In the genomic region with DNA sequence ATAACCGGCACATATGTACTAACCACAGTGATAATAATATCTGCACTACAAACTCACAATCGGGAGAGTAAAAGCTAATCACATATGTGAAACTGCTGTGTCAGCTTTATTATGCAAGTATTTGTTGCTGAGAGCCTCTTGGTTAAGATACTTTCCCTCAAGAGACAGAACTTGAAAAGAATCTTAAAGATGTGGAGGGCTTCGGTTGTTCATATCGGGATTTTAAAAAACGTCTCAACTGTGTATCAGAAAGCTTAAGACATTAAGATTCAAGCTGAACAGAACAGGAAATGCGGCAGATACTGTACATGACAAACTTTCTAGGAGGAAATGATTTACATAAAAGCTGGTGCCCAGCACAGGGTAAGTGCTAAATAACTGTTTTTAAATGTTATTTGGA, we compare ENCODE assay signal across 11 cellular contexts. TPM values are rescaled to one million over a fixed set of nuclear protein-coding genes. Genes with fewer than 3 reads are reported as not detected.
A peak's percentile ranks its signal among the peaks of the same experiment; 100 is the strongest.
DNase-seq lines count a peak whose midpoint lies in the region; ATAC-seq, FAIRE-seq and TF ChIP-seq lines count a peak whose summit lies in the region.
"Had no signal": no experiment of that assay in that cellular context is flagged by ENCODE, and none has a peak within 500 bp of the region (broad histone marks: within the 10 kb centered on the region; RNA-seq: fewer than 3 reads in every experiment).

No MANE protein-coding gene starts in this region.

- no peak overlapping the region for H3K23ac ChIP-seq in IMR-90 (ENCODE audit: low read depth, low read length)

- H4K91ac ChIP-seq in IMR-90 (ENCODE audit: insufficient read depth, low read depth, low read length): no peak overlapping the region

- H3K56ac ChIP-seq in IMR-90 (ENCODE audit: extremely low read depth, insufficient read depth, low read length): no peak overlapping the region

- H3K36me3 ChIP-seq in IMR-90 (ENCODE audit: control insufficient read depth, insufficient read depth, low read length): no peaks in the 10 kb centered on the region
- H3K36me3 ChIP-seq in endocrine pancreas (ENCODE audit: control insufficient read depth, insufficient read depth, low read length): no peaks in the 10 kb centered on the region
- H3K36me3 ChIP-seq in mammary epithelial cell (ENCODE audit: insufficient read depth, low read length): no peaks in the 10 kb centered on the region
- H3K36me3 ChIP-seq: cardiac muscle cell had no signal

- no peak for ATAC-seq in IMR-90 (ENCODE audit: low read depth)
- no peak for ATAC-seq in left ventricle myocardium superior

- no peaks in the 10 kb centered on the region for H3K79me1 ChIP-seq in IMR-90 (ENCODE audit: low read depth in 1 of 2, low read length in 2 of 2)

- H3K27me3 ChIP-seq in IMR-90 (ENCODE audit: control insufficient read depth, insufficient read depth, low read length) (peaks cover 5% of the 10 kb centered on the region), endocrine pancreas (ENCODE audit: control insufficient read depth, insufficient read depth, low read length) (no peaks in the 10 kb centered on the region), mammary epithelial cell (ENCODE audit: insufficient read depth, low read length) (no peaks in the 10 kb centered on the region)
- H3K27me3 ChIP-seq: cardiac muscle cell had no signal

- CTCF ChIA-PET in IMR-90 (lab: Yijun Ruan, JAX): interaction anchor here (0.7 kb wide), 2 partner anchors 21 to 178 kb away, joined by 3 to 5 read pairs; no protein-coding TSS in a partner anchor
- CTCF ChIA-PET in mammary epithelial cell (lab: Charles Lee; ENCODE audit: low non-redundant PET): no interaction called here

- DNase-seq in GM12865 (ENCODE audit: low read depth) (peak; percentile 42), IMR-90 (no peak), left ventricle myocardium superior (no peak), mammary epithelial cell (no peak), NCI-H1092 (lab: John Stamatoyannopoulos, UW) (no peak), RCC 7860 (ENCODE audit: low spot score) (no peak)
- DNase-seq: NCI-H69; stimulated activated naive CD4-positive, alpha-beta T cell treated with Interleukin-2 at 50 U/mL for 16 hours had no signal

- no peak overlapping the region for H2BK15ac ChIP-seq in IMR-90 (ENCODE audit: low read depth, low read length)

- no peak overlapping the region for H3K4ac ChIP-seq in IMR-90 (ENCODE audit: low read depth, low read length)

- no peak overlapping the region for H2AK5ac ChIP-seq in IMR-90 (ENCODE audit: low read depth, low read length)

- H3K4me3 ChIP-seq in GM12865 (ENCODE audit: low read depth, low read length): no peak overlapping the region
- H3K4me3 ChIP-seq in IMR-90 (ENCODE audit: insufficient read depth, low read depth, low read length): no peak overlapping the region
- H3K4me3 ChIP-seq in endocrine pancreas (ENCODE audit: control insufficient read depth, insufficient read depth, low read length): peak overlapping the region; percentile 64
- no peak overlapping the region for H3K4me3 ChIP-seq in skin epidermis
- H3K4me3 ChIP-seq in mammary epithelial cell (replicated peaks in 1 of 3; ENCODE audit: insufficient read depth in 1 of 3, low read depth in 2 of 3, low read length in 3 of 3): no peak overlapping the region

- in situ Hi-C loops in IMR-90 (cut with MboI; ENCODE audit: low sequenced_read_pairs): no loop called here
- in situ Hi-C loops in mammary epithelial cell (cut with MboI; ENCODE audit: low sequenced_read_pairs in 2 of 2): no loop called here

- intact Hi-C loops in IMR-90 (cut with micrococcal nuclease): no loop called here
- intact Hi-C loops in left ventricle myocardium superior (cut with micrococcal nuclease): no loop called here
- intact Hi-C loops in mammary epithelial cell (cut with micrococcal nuclease): loop anchor here (5.0 kb wide), 1 partner anchor 175 kb away; no protein-coding TSS in a partner anchor

- H3K14ac ChIP-seq in IMR-90 (replicated peaks; ENCODE audit: low read depth, low read length): no peak overlapping the region

- H3K18ac ChIP-seq in IMR-90 (ENCODE audit: low read depth, low read length): no peak overlapping the region

- no peaks in the 10 kb centered on the region for H3K9me1 ChIP-seq in IMR-90 (ENCODE audit: insufficient read depth, low read length)

- no peak for TF ChIP-seq CTCF in GM12865 (IDR thresholded peaks at IDR 0.05; ENCODE audit: insufficient read depth, low read depth, low read length, missing control alignments)
- no peak for TF ChIP-seq CTCF in IMR-90 (conservative IDR thresholded peaks at IDR 0.05; ENCODE audit: low read depth, low read length)
- no peak for TF ChIP-seq CTCF in mammary epithelial cell (conservative IDR thresholded peaks at IDR 0.05 in 1 of 2, IDR thresholded peaks at IDR 0.05 in 1 of 2; ENCODE audit: extremely low read depth in 1 of 2, insufficient read depth in 1 of 2, low read depth in 1 of 2, low read length in 2 of 2)

- H3K9ac ChIP-seq in IMR-90 (ENCODE audit: low read depth, low read length) (no peak overlapping the region), endocrine pancreas (ENCODE audit: control insufficient read depth, insufficient read depth, low read length) (no peak overlapping the region), mammary epithelial cell (ENCODE audit: insufficient read depth, low read length) (no peak overlapping the region)

- H2AFZ ChIP-seq in IMR-90 (replicated peaks; ENCODE audit: low read length, poor library complexity) (no peak overlapping the region), mammary epithelial cell (ENCODE audit: low read depth, low read length) (no peak overlapping the region)

- dilution Hi-C loops in IMR-90 (cut with HindIII; ENCODE audit: low sequenced_read_pairs, unreplicated experiment) (no loop called here), mammary epithelial cell (cut with HindIII; ENCODE audit: low sequenced_read_pairs) (no loop called here)

- H2AK9ac ChIP-seq in IMR-90 (replicated peaks; ENCODE audit: low read depth, low read length, poor library complexity): no peak overlapping the region

- H2BK5ac ChIP-seq in IMR-90 (ENCODE audit: low read depth, low read length, poor library complexity, severe bottlenecking): no peak overlapping the region

- 74% methylated on average over 3 of the region's 6 CpGs; no CpG with 5 or more reads in 1 of the 2 experiments for WGBS in IMR-90 (ENCODE audit: extremely low coverage in 2 of 2, insufficient read length in 1 of 2), 2 experiments
- WGBS in mammary epithelial cell (ENCODE audit: low coverage, missing lambda C conversion rate): 90% methylated on average over 6 of the region's 6 CpGs

- H4K5ac ChIP-seq in IMR-90 (ENCODE audit: low read depth, low read length): no peak overlapping the region

- H3K9me3 ChIP-seq in IMR-90 (ENCODE audit: control insufficient read depth, insufficient read depth, low read length) (no peaks in the 10 kb centered on the region), endocrine pancreas (ENCODE audit: control insufficient read depth, low read length) (no peaks in the 10 kb centered on the region), mammary epithelial cell (replicated peaks; ENCODE audit: insufficient read depth, low read length) (no peaks in the 10 kb centered on the region)

- H3K79me2 ChIP-seq in mammary epithelial cell (ENCODE audit: insufficient read depth, low read length): no peaks in the 10 kb centered on the region

- no peaks in the 10 kb centered on the region for H4K20me1 ChIP-seq in IMR-90 (ENCODE audit: insufficient read depth, low read length)
- no peaks in the 10 kb centered on the region for H4K20me1 ChIP-seq in mammary epithelial cell (ENCODE audit: insufficient read depth, low read length)

- no peak for FAIRE-seq in RCC 7860 (lab: Jason Lieb, UNC)

- no peak overlapping the region for H4K8ac ChIP-seq in IMR-90 (ENCODE audit: low read depth in 2 of 2, low read length in 2 of 2)

- POLR2A ChIA-PET in IMR-90 (lab: Charles Lee; ENCODE audit: unreplicated experiment): no interaction called here

- no peaks in the 10 kb centered on the region for H3K4me1 ChIP-seq in IMR-90 (ENCODE audit: control insufficient read depth, insufficient read depth, low read length)
- H3K4me1 ChIP-seq in endocrine pancreas (ENCODE audit: control insufficient read depth, insufficient read depth, low read length): no peaks in the 10 kb centered on the region
- H3K4me1 ChIP-seq in mammary epithelial cell (ENCODE audit: insufficient read depth, low read length): peaks cover 9% of the 10 kb centered on the region

- TF ChIP-seq RAD21 in IMR-90 (IDR thresholded peaks at IDR 0.05; ENCODE audit: low read length): no peak

- H2BK20ac ChIP-seq in IMR-90 (ENCODE audit: low read depth, low read length): no peak overlapping the region

- H3K4me2 ChIP-seq in IMR-90 (ENCODE audit: low read depth, low read length) (no peak overlapping the region), mammary epithelial cell (ENCODE audit: insufficient read depth, low read depth, low read length) (no peak overlapping the region)

- no peak overlapping the region for H3K27ac ChIP-seq in IMR-90 (ENCODE audit: insufficient read depth, low read length)
- H3K27ac ChIP-seq in skin epidermis: peak overlapping the region in 15 of 21 experiments; percentile 5 to 92 (median 77)
- no peak overlapping the region for H3K27ac ChIP-seq in mammary epithelial cell (ENCODE audit: insufficient read depth, low read depth, low read length)
- H3K27ac ChIP-seq: cardiac muscle cell had no signal

- no peak overlapping the region for H2BK120ac ChIP-seq in IMR-90 (ENCODE audit: low read depth, low read length)

- TF ChIP-seq POLR2A in IMR-90 (IDR thresholded peaks at IDR 0.05; ENCODE audit: low read depth, low read length): no peak

- no TSS peak for BruUV-seq in IMR-90 (replicated peaks; lab: Mats Ljungman, UMichigan)
- no TSS peak for BruUV-seq in mammary epithelial cell (replicated peaks; lab: Mats Ljungman, UMichigan)

TF ChIP-seq in IMR-90, 13 proteins besides CTCF, POLR2A, EP300 and RAD21:
- TF ChIP-seq FOS (IDR thresholded peaks at IDR 0.05; ENCODE audit: low read depth, low read length) (no peak), SMC3 (IDR thresholded peaks at IDR 0.05; ENCODE audit: low read depth, low read length) (no peak), RFX5 (IDR thresholded peaks at IDR 0.05; ENCODE audit: low read depth, low read length) (no peak), CEBPB (IDR thresholded peaks at IDR 0.05; ENCODE audit: low read depth, low read length) (no peak), MAFK (IDR thresholded peaks at IDR 0.05; ENCODE audit: low read depth, low read length) (peak; percentile 99)

RNA-seq across cellular contexts. Expression of a gene that starts 27.5 kb away (rescaled TPM):
- total RNA-seq in IMR-90 (2012; rRNA removed) (0.18 TPM in 1 of 2 replicates, not detected in the other), left ventricle myocardium superior (38.8 TPM), mammary epithelial cell (under 1 TPM; 0.21 to 0.67 TPM)
- polyA plus RNA-seq in IMR-90 (2012; rRNA removed) (not detected in 2 replicates), mammary epithelial cell (0.16 TPM)
- not detected in 2 replicates for polyA plus RNA-seq in IMR-90 (2012; cell fraction: cytosol; rRNA removed)
- polyA plus RNA-seq in IMR-90 (2012; cell fraction: nucleus; rRNA removed; ENCODE audit: low replicate concordance): not detected in 2 replicates
- polyA minus RNA-seq in mammary epithelial cell: not detected

Comparison
In these comparisons a context has a peak if more than half of its experiments do, and no peak if none do; other contexts are left out.
1. H3K27ac ChIP-seq: peak in skin epidermis (15 of 21); none in IMR-90 (single experiment) and mammary epithelial cell (single experiment).
2. RNA of a gene that starts 27.5 kb away (total RNA-seq): 38.8 TPM in left ventricle myocardium superior (single experiment); 0.21 to 0.67 TPM in mammary epithelial cell and 0.18 TPM in IMR-90; every median in the first group is over 10 times any median in the second.